In the genomic region with DNA sequence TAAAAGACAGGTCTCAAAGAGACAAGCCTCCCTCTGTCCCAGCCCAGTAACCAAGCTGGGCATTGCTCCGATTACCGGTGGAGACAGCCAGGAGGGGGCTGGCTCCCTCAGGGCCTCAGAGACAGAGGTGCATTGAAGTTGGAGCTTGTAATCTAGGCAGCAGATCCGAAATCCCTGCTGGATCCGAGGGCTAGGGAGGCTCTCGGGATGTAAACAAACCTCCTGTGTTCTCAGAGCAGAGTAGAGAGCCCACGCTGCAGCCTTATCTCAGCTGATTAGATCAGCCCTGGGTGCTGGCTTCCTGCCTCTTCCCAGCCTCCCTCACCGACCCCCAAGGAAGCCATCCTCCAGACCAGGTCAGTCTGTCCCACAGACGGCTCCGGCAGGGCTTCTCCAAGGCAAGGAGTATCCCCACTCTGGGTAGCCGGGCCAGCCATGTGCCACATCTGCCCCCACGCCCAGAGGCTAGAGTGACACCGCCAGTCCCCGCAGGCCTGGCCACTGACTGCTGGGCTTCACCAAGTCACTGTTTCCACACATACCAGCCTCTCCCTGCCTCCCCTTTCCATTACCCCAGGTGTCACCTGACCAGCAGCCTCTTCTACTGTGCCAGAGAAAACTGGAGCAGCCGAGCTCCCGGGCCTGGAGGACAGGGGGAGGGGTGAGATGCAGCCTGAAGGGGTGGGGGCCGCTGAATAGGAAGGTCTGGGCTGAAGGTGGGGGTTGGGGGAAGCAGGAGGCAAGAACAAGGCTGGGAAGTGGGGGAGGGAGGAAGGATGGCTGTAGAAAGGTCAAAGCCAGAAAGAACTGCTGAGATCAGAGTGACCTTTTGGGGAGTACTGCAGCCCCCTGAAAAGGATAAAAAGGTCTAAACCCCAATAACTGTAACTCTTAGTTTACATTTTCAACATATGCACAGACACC, we compare ENCODE assay signal across 9 cellular contexts. TPM values are rescaled to one million over a fixed set of nuclear protein-coding genes. Genes with fewer than 3 reads are reported as not detected.
A peak's percentile ranks its signal among the peaks of the same experiment; 100 is the strongest.
DNase-seq lines count a peak whose midpoint lies in the region; ATAC-seq and TF ChIP-seq lines count a peak whose summit lies in the region.
"Had no signal": no experiment of that assay in that cellular context is flagged by ENCODE, and none has a peak within 500 bp of the region (broad histone marks: within the 10 kb centered on the region; RNA-seq: fewer than 3 reads in every experiment).

No MANE protein-coding gene starts in this region.

- H3K27me3 ChIP-seq in H9 (ENCODE audit: insufficient read depth, low read length) (no peaks in the 10 kb centered on the region), foreskin keratinocyte (no peaks in the 10 kb centered on the region)

- H3K9me3 ChIP-seq in H9 (ENCODE audit: control insufficient read depth, low read depth, low read length) = no peaks in the 10 kb centered on the region

- peaks cover 2% of the 10 kb centered on the region for H4K20me1 ChIP-seq in H9 (ENCODE audit: control insufficient read depth, insufficient read depth, insufficient read length)

- H3K4me2 ChIP-seq in H9 (ENCODE audit: insufficient read depth, insufficient read length, low read length) = peak overlapping the region; percentile 53

- H2BK15ac ChIP-seq in H9 (ENCODE audit: low read depth, low read length) = no peak overlapping the region

- TF ChIP-seq CTCF in H9 (conservative IDR thresholded peaks at IDR 0.05) = no peak
- TF ChIP-seq CTCF in foreskin keratinocyte (conservative IDR thresholded peaks at IDR 0.05) = no peak
- TF ChIP-seq CTCF in omental fat pad (IDR thresholded peaks at IDR 0.05) = no peak

- peaks cover 3 to 12% (median 5%) of the 10 kb centered on the region in 3 experiments; a peak in 4 of 7 replicates for H3K36me3 Mint-ChIP-seq in H9 (ENCODE audit: insufficient read depth in 1 of 3, low read depth in 3 of 3)
- H3K36me3 Mint-ChIP-seq in activated T-helper 17 cell treated with anti-CD3 and anti-CD28 coated beads, Interleukin-2, amount 50 U/mL, for 72 hours (ENCODE audit: low read depth) = peaks cover 58% of the 10 kb centered on the region
- H3K36me3 Mint-ChIP-seq: IgD-negative memory B cell had no signal

- peak overlapping the region; percentile 86 for H3K14ac ChIP-seq in H9 (ENCODE audit: insufficient read depth, low read length)

- H3K27me3 Mint-ChIP-seq in H9 (ENCODE audit: low read depth) = 0 out of 2 replicates have a peak, but pooled peaks cover 1% of the 10 kb centered on the region
- no peaks in the 10 kb centered on the region for H3K27me3 Mint-ChIP-seq in activated T-helper 17 cell treated with anti-CD3 and anti-CD28 coated beads, Interleukin-2, amount 50 U/mL, for 72 hours

- ATAC-seq in SK-N-SH treated with all-trans-retinoic acid at 6 μM for 48 hours (peak; percentile 30), foreskin keratinocyte (no peak), omental fat pad (ENCODE audit: low FRiP score) (peak; percentile 9), HG02571 (IDR thresholded peaks at IDR 0.05; ENCODE audit: unreplicated experiment) (no peak), GM19351 (IDR thresholded peaks at IDR 0.05; ENCODE audit: unreplicated experiment) (no peak)
- no peak for ATAC-seq in activated T-helper 17 cell treated with anti-CD3 and anti-CD28 coated beads, Interleukin-2, amount 50 U/mL, for 72 hours (replicated peaks)

- peak overlapping the region; percentile 96 to 99 (median 98) for H3K27ac Mint-ChIP-seq in H9
- H3K27ac Mint-ChIP-seq in activated T-helper 17 cell treated with anti-CD3 and anti-CD28 coated beads, Interleukin-2, amount 50 U/mL, for 72 hours = no peak overlapping the region
- H3K27ac Mint-ChIP-seq: IgD-negative memory B cell had no signal

- peak overlapping the region; percentile 30 for H4K5ac ChIP-seq in H9 (ENCODE audit: insufficient read length, low read depth, low read length)

- peak; percentile 82 for DNase-seq in H9
- peak in 1 of 2 donors; percentile 24 for DNase-seq in foreskin keratinocyte
- DNase-seq in omental fat pad (ENCODE audit: low spot score) = no peak
- DNase-seq in SKM-1 (lab: John Stamatoyannopoulos, UW; ENCODE audit: unreplicated experiment) = no peak

- H3K27ac ChIP-seq in H9 (ENCODE audit: insufficient read length, low read depth, low read length) (peak overlapping the region; percentile 73), foreskin keratinocyte (peak overlapping the region; percentile 26)

- no peak overlapping the region for H3T11ph ChIP-seq in H9 (ENCODE audit: low read length)

- H2BK120ac ChIP-seq in H9 (ENCODE audit: low read depth, low read length, poor library complexity, severe bottlenecking) = no peak overlapping the region

- peaks cover 44% of the 10 kb centered on the region for H3K4me1 ChIP-seq in H9 (ENCODE audit: insufficient read depth, low read length)
- H3K4me1 ChIP-seq in foreskin keratinocyte = peaks cover 73% of the 10 kb centered on the region

- H3K56ac ChIP-seq in H9 (ENCODE audit: insufficient read length, low read depth, low read length) = no peak overlapping the region

- H3K9ac ChIP-seq in H9 (ENCODE audit: extremely low read depth, insufficient read length, low read length) = peak overlapping the region; percentile 30

- H2AFZ ChIP-seq in H9 (ENCODE audit: low read length) = no peak overlapping the region

- H3K79me1 ChIP-seq in H9 (ENCODE audit: insufficient read depth, low read depth, low read length, poor library complexity, severe bottlenecking) = no peaks in the 10 kb centered on the region

- peaks cover 4% of the 10 kb centered on the region for H3K23me2 ChIP-seq in H9 (ENCODE audit: insufficient read length, low read depth, low read length, poor library complexity, severe bottlenecking)

- no peak overlapping the region for H4K91ac ChIP-seq in H9 (ENCODE audit: insufficient read length, low read depth, low read length)

- peak overlapping the region; percentile 65 to 76 for H3K4me3 Mint-ChIP-seq in H9
- H3K4me3 Mint-ChIP-seq in activated T-helper 17 cell treated with anti-CD3 and anti-CD28 coated beads, Interleukin-2, amount 50 U/mL, for 72 hours = no peak overlapping the region
- H3K4me3 Mint-ChIP-seq: IgD-negative memory B cell had no signal

- H3K4me1 Mint-ChIP-seq in H9 = peaks cover 97 to 100% of the 10 kb centered on the region in 2 experiments
- H3K4me1 Mint-ChIP-seq in activated T-helper 17 cell treated with anti-CD3 and anti-CD28 coated beads, Interleukin-2, amount 50 U/mL, for 72 hours = peaks cover 15% of the 10 kb centered on the region

- H3K18ac ChIP-seq in H9 (ENCODE audit: insufficient read length, low read depth, low read length) = peak overlapping the region; percentile 70

- no peak overlapping the region for H3K4ac ChIP-seq in H9 (ENCODE audit: low read depth, low read length)

- peak overlapping the region; percentile 4 for H2BK5ac ChIP-seq in H9 (ENCODE audit: insufficient read length, low read length)

- no peak overlapping the region for H2BK20ac ChIP-seq in H9 (ENCODE audit: low read depth, low read length, poor library complexity, severe bottlenecking)

- H3K79me2 ChIP-seq in H9 (ENCODE audit: insufficient read depth, low read length) = peaks cover 5% of the 10 kb centered on the region; the same call in 1 of the 2 replicates

- no peaks in the 10 kb centered on the region for H3K9me3 Mint-ChIP-seq in H9
- no peaks in the 10 kb centered on the region for H3K9me3 Mint-ChIP-seq in activated T-helper 17 cell treated with anti-CD3 and anti-CD28 coated beads, Interleukin-2, amount 50 U/mL, for 72 hours
- H3K9me3 Mint-ChIP-seq: IgD-negative memory B cell had no signal

- no peak overlapping the region for H3K23ac ChIP-seq in H9 (ENCODE audit: insufficient read length, low read depth, low read length)

- H2BK12ac ChIP-seq in H9 (ENCODE audit: insufficient read length, low read depth, low read length) = no peak overlapping the region

- WGBS in H9 (ENCODE audit: extremely low coverage, insufficient read length, low lambda C conversion rate) = no CpG with 5 or more reads among the region's 16 CpGs

- no peak overlapping the region for H2AK5ac ChIP-seq in H9 (ENCODE audit: insufficient read length, low read length)

- no peak overlapping the region for H4K8ac ChIP-seq in H9 (replicated peaks; ENCODE audit: insufficient read length, low read depth, low read length)

TF ChIP-seq in SK-N-SH treated with all-trans-retinoic acid at 6 μM for 48 hours, 23 proteins besides CTCF, POLR2A, EP300 and RAD21 (continues in another document):
- 0 out of 2 replicates have a peak, but pooled peaks have one; percentile 8 for TF ChIP-seq ISL1 (CRISPR knock-in tag; IDR thresholded peaks at IDR 0.05)
- 0 out of 2 replicates have a peak, but pooled peaks have one; percentile 22 for TF ChIP-seq ZFP3 (CRISPR knock-in tag; IDR thresholded peaks at IDR 0.05)
- peak; percentile 67 for TF ChIP-seq SNAI2 (CRISPR knock-in tag; IDR thresholded peaks at IDR 0.05)
- TF ChIP-seq ZC3H10 (CRISPR knock-in tag; IDR thresholded peaks at IDR 0.05) = no peak
- TF ChIP-seq CSDC2 (CRISPR knock-in tag; IDR thresholded peaks at IDR 0.05) = 0 out of 2 replicates have a peak, but pooled peaks have one; percentile 62

RNA-seq across cellular contexts. Expression of a gene that starts 6.0 kb away (rescaled TPM):
- total RNA-seq in H9 (2021) = 50.7 and 54.3 TPM in 2 replicates
- total RNA-seq in foreskin keratinocyte = 169 and 187 TPM in 2 replicates
- 136 and 143 TPM in 2 replicates for polyA plus RNA-seq in foreskin keratinocyte
- total RNA-seq in omental fat pad = 100 to 1,000 TPM in 2 of 4 donors, 10 to 100 TPM in 2; 31.4 to 279 (median 103) TPM
- total RNA-seq in activated T-helper 17 cell treated with anti-CD3 and anti-CD28 coated beads, Interleukin-2, amount 50 U/mL, for 72 hours = 10 to 100 TPM; 21.6 to 62.6 TPM
- polyA plus RNA-seq: IgD-negative memory B cell had no signal

RNA-seq across cellular contexts. Expression of a gene that starts 20.8 kb away (rescaled TPM):
- total RNA-seq in H9 (2021) = 18.6 and 21.0 TPM in 2 replicates
- total RNA-seq in foreskin keratinocyte = 18.0 and 18.7 TPM in 2 replicates
- polyA plus RNA-seq in foreskin keratinocyte = 19.8 and 20.3 TPM in 2 replicates
- total RNA-seq in omental fat pad = 10 to 100 TPM; 26.6 to 55.0 (median 51.3) TPM
- total RNA-seq in activated T-helper 17 cell treated with anti-CD3 and anti-CD28 coated beads, Interleukin-2, amount 50 U/mL, for 72 hours = 10 to 100 TPM; 29.9 to 32.9 TPM

RNA-seq across cellular contexts. Expression of a gene that starts 34.1 kb away (rescaled TPM):
- total RNA-seq in H9 (2021) = 0.11 TPM in 1 of 2 replicates, not detected in the other
- 0.10 TPM in 1 of 2 replicates, not detected in the other for total RNA-seq in foreskin keratinocyte
- polyA plus RNA-seq in foreskin keratinocyte = 0.02 and 0.06 TPM in 2 replicates
- under 1 TPM in 2 of 4 donors, not detected in 2; 0.19 to 0.24 TPM for total RNA-seq in omental fat pad
- total RNA-seq in activated T-helper 17 cell treated with anti-CD3 and anti-CD28 coated beads, Interleukin-2, amount 50 U/mL, for 72 hours = under 1 TPM; 0.11 to 0.66 TPM
- polyA plus RNA-seq: IgD-negative memory B cell had no signal

RNA-seq across cellular contexts. Expression of a gene that starts 35.6 kb away (rescaled TPM):
- total RNA-seq in H9 (2021) (0.28 TPM in 1 of 2 replicates, not detected in the other), foreskin keratinocyte (not detected in 2 replicates), omental fat pad (not detected)
- not detected in 2 replicates for polyA plus RNA-seq in foreskin keratinocyte
- not detected for total RNA-seq in activated T-helper 17 cell treated with anti-CD3 and anti-CD28 coated beads, Interleukin-2, amount 50 U/mL, for 72 hours
- polyA plus RNA-seq: IgD-negative memory B cell had no signal

RNA-seq across cellular contexts. Expression of a gene that starts 35.9 kb away (rescaled TPM):
- 0.59 TPM in 1 of 2 replicates, not detected in the other for total RNA-seq in H9 (2021)
- not detected in 2 replicates for total RNA-seq in foreskin keratinocyte
- not detected in 2 replicates for polyA plus RNA-seq in foreskin keratinocyte
- under 1 TPM in 1 of 4 donors, not detected in 3; 0.47 TPM for total RNA-seq in omental fat pad
- under 1 TPM; 0.11 to 0.50 TPM for total RNA-seq in activated T-helper 17 cell treated with anti-CD3 and anti-CD28 coated beads, Interleukin-2, amount 50 U/mL, for 72 hours
- polyA plus RNA-seq: IgD-negative memory B cell had no signal

Comparison
In these comparisons a context has a peak if more than half of its experiments do, and no peak if none do; other contexts are left out.
1. ATAC-seq: peak in SK-N-SH treated with all-trans-retinoic acid at 6 μM for 48 hours (single experiment) and omental fat pad (single experiment); none in foreskin keratinocyte (single experiment), HG02571 (single experiment), GM19351 (single experiment) and activated T-helper 17 cell treated with anti-CD3 and anti-CD28 coated beads, Interleukin-2, amount 50 U/mL, for 72 hours (single experiment).